ENCODE assay signal across 27 cellular contexts in genomic region chr7:92226981-92227380, GRCh38. TPM values are rescaled to one million over a fixed set of nuclear protein-coding genes. Genes with fewer than 3 reads are reported as not detected.
"Had no signal": no experiment of that assay in that cellular context is flagged by ENCODE, and none has a peak within 500 bp of the region (broad histone marks: within the 10 kb centered on the region; RNA-seq: fewer than 3 reads in every experiment).

No MANE protein-coding gene starts in this region.

- H3K4me1 ChIP-seq: gastrocnemius medialis, neural progenitor cell, sigmoid colon, vagina had no signal

- H2AFZ ChIP-seq: neural progenitor cell had no signal

- H3K4me2 ChIP-seq: neural progenitor cell had no signal

- H3K4me3 ChIP-seq: gastrocnemius medialis, mucosa of descending colon, neural progenitor cell, sigmoid colon, thoracic aorta, vagina had no signal

- ATAC-seq: gastrocnemius medialis, left cardiac atrium, mucosa of descending colon, WTC11 had no signal

- H3K27me3 ChIP-seq: brain microvascular endothelial cell, gastrocnemius medialis, neural progenitor cell, sigmoid colon, vagina had no signal

- DNase-seq: activated CD4-positive, alpha-beta T cell treated with anti-CD3 and anti-CD28 coated beads, Interleukin-2, amount 50 U/mL, for 4 hours; activated CD8-positive, alpha-beta memory T cell treated with anti-CD3 and anti-CD28 coated beads, Interleukin-2, amount 50 U/mL, for 48 hours; activated effector memory CD4-positive, alpha-beta T cell treated with anti-CD3 and anti-CD28 coated beads, Interleukin-2, amount 50 U/mL, for 16 hours; activated naive CD4-positive, alpha-beta T cell treated with anti-CD3 and anti-CD28 coated beads, Interleukin-2, amount 10 ng/mL, durations not matched to agents 7 days and 5 days; activated T-cell treated with anti-CD3 and anti-CD28 coated beads, Interleukin-2, amount 50 U/mL, for 48 hours; aorta; brain microvascular endothelial cell; caudate nucleus; dermis blood vessel endothelial cell; effector memory CD4-positive, alpha-beta T cell; gastrocnemius medialis; islet precursor cell; left cardiac atrium; mesenchymal stem cell; mucosa of descending colon; sigmoid colon; stimulated activated CD4-positive, alpha-beta T cell treated with anti-CD3 and anti-CD28 coated beads, Interleukin-2, amount 100 ng/mL, for 48 hours; stimulated activated naive CD4-positive, alpha-beta T cell treated with Interleukin-2 at 50 U/mL for 16 hours; T1000 had no signal

- H3K9me3 ChIP-seq: gastrocnemius medialis, mucosa of descending colon, sigmoid colon, thoracic aorta, vagina had no signal

- H3K27ac ChIP-seq: brain microvascular endothelial cell, gastrocnemius medialis, neural progenitor cell, sigmoid colon, thoracic aorta, vagina had no signal

- H3K9ac ChIP-seq: neural progenitor cell had no signal

RNA-seq across cellular contexts. Expression of gene LRRD1, which starts 48.0 kb away (rescaled TPM):
- total RNA-seq: activated CD8-positive, alpha-beta memory T cell treated with anti-CD3 and anti-CD28 coated beads for 36 hours; gastrocnemius medialis; liver; T-helper 1 cell treated with Interleukin-12 subunit alpha and Interleukin-12 subunit beta and Interleukin-4 antibody, amounts not matched to agents 30 ng/mL and 1 ng/mL, for 36 hours; WTC11 had no signal
- polyA plus RNA-seq: adipose tissue, aorta, liver had no signal
